15 cellular contexts compared by ENCODE assay signal in the genomic region with DNA sequence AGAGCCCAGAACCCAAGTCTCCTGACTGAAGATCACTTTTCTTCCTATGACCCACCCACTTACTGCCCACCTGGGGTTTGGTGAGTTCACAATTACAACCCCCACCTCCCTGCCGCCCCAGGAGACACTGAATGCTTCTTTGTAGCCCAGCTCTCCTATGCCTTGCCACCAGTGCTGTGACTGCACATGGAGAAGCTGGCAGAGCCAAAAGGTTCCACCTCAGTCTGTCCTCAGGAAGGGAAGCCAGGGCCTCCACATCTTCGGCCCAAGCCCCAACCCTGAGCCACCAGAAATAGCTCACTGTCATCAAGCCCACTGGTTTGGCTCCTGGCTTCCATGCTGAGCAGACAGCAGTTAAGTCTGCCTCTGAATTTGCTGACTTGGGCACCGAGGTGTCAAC. TPM values are rescaled to one million over a fixed set of nuclear protein-coding genes. Genes with fewer than 3 reads are reported as not detected.
DNase-seq lines count a peak whose midpoint lies in the region; ATAC-seq, FAIRE-seq and TF ChIP-seq lines count a peak whose summit lies in the region.
"Had no signal": no experiment of that assay in that cellular context is flagged by ENCODE, and none has a peak within 500 bp of the region (broad histone marks: within the 10 kb centered on the region; RNA-seq: fewer than 3 reads in every experiment).

No MANE protein-coding gene starts in this region.

- no peak for ATAC-seq in gastroesophageal sphincter

- H3K36me3 ChIP-seq in CD4-positive, alpha-beta memory T cell (ENCODE audit: insufficient read depth, low read length): peaks cover 92% of the 10 kb centered on the region
- H3K36me3 ChIP-seq in gastroesophageal sphincter: peaks cover 8 to 100% of the 10 kb centered on the region in 2 donors

- peak overlapping the region in 4 of 7 donors; percentile 31 to 93 (median 78) for H3K27ac Mint-ChIP-seq in CD4-positive, alpha-beta memory T cell
- H3K27ac Mint-ChIP-seq in brain: peak overlapping the region; percentile 50 to 93 (median 78)

- peaks cover 7% of the 10 kb centered on the region for H3K4me1 ChIP-seq in CD4-positive, alpha-beta memory T cell (ENCODE audit: insufficient read depth, low read length)
- H3K4me1 ChIP-seq in gastroesophageal sphincter: peaks cover 0 to 34% (median 6%) of the 10 kb centered on the region in 3 donors

- CTCF ChIA-PET in CD4-positive, alpha-beta memory T cell (lab: Charles Lee; ENCODE audit: partially characterized antibody): interaction anchor here (0.8 to 3.5 kb wide), 6 partner anchors 13 to 128 kb away, joined by 3 to 23 read pairs (median 4); no protein-coding TSS in a partner anchor

- no peaks in the 10 kb centered on the region for H3K27me3 ChIP-seq in CD4-positive, alpha-beta memory T cell (ENCODE audit: insufficient read depth, low read length)
- H3K27me3 ChIP-seq in gastroesophageal sphincter: no peaks in the 10 kb centered on the region
- H3K27me3 ChIP-seq: MG63 had no signal

- POLR2A ChIA-PET in CD4-positive, alpha-beta memory T cell (lab: Charles Lee; ENCODE audit: partially characterized antibody): no interaction called here

- H3K9me3 ChIP-seq in CD4-positive, alpha-beta memory T cell (ENCODE audit: control insufficient read depth in 1 of 2, low read length in 2 of 2): no peaks in the 10 kb centered on the region
- H3K9me3 ChIP-seq in gastroesophageal sphincter: no peaks in the 10 kb centered on the region
- H3K9me3 ChIP-seq: MG63 had no signal

- no peak for FAIRE-seq in GM12892 (lab: Jason Lieb, UNC)

- no peak overlapping the region for H3K4me3 ChIP-seq in CD4-positive, alpha-beta memory T cell (ENCODE audit: low read length in 2 of 2)
- H3K4me3 ChIP-seq in gastroesophageal sphincter: no peak overlapping the region
- H3K4me3 ChIP-seq: MG63, PC-9 had no signal

- peaks cover 73 to 93% of the 10 kb centered on the region in 2 donors for H3K36me3 Mint-ChIP-seq in CD4-positive, alpha-beta memory T cell
- H3K36me3 Mint-ChIP-seq in brain: peaks cover 82% of the 10 kb centered on the region

- no peak for DNase-seq in CD4-positive, alpha-beta memory T cell
- DNase-seq in GM12892 (ENCODE audit: insufficient read length) (no peak), mesenteric fat pad (ENCODE audit: low spot score) (peak; percentile 62), hippocampal formation (lab: John Stamatoyannopoulos, UW) (no peak), COR-L47 (lab: John Stamatoyannopoulos, UW) (no peak), NCI-H510A (lab: John Stamatoyannopoulos, UW) (no peak)
- DNase-seq: effector memory CD4-positive, alpha-beta T cell; MG63; NCI-H2029; PC-9; stimulated activated naive CD4-positive, alpha-beta T cell treated with Interleukin-2 at 50 U/mL for 16 hours had no signal

- no peaks in the 10 kb centered on the region for H3K27me3 Mint-ChIP-seq in CD4-positive, alpha-beta memory T cell
- H3K27me3 Mint-ChIP-seq in brain: no peaks in the 10 kb centered on the region

- WGBS in gastroesophageal sphincter (ENCODE audit: low coverage in 1 of 2), 2 donors: 60 to 100% methylated on average over 1 of the region's 3 CpGs

- no peak overlapping the region for H3K27ac ChIP-seq in CD4-positive, alpha-beta memory T cell (ENCODE audit: low read depth, low read length)
- peak overlapping the region in 2 of 4 donors; percentile 29 to 41 for H3K27ac ChIP-seq in gastroesophageal sphincter
- H3K27ac ChIP-seq: PC-9 had no signal

- no peak for TF ChIP-seq EP300 in gastroesophageal sphincter (IDR thresholded peaks at IDR 0.05)

- peak overlapping the region in 1 of 8 donors; percentile 13 for H3K4me3 Mint-ChIP-seq in CD4-positive, alpha-beta memory T cell
- H3K4me3 Mint-ChIP-seq in brain: no peak overlapping the region

- TF ChIP-seq CTCF in brain (conservative IDR thresholded peaks at IDR 0.05): no peak
- no peak for TF ChIP-seq CTCF in gastroesophageal sphincter (IDR thresholded peaks at IDR 0.05)

- H3K9me3 Mint-ChIP-seq in CD4-positive, alpha-beta memory T cell: peaks cover 0 to 4% (median 0%) of the 10 kb centered on the region in 8 donors
- H3K9me3 Mint-ChIP-seq in brain: no peaks in the 10 kb centered on the region

- H3K4me1 Mint-ChIP-seq in CD4-positive, alpha-beta memory T cell: peaks cover 11 to 37% (median 22%) of the 10 kb centered on the region in 4 donors
- H3K4me1 Mint-ChIP-seq in brain: peaks cover 62% of the 10 kb centered on the region

- intact Hi-C loops in CD4-positive, alpha-beta memory T cell (cut with micrococcal nuclease): no loop called here

- TF ChIP-seq POLR2A in GM12892 (IDR thresholded peaks at IDR 0.05; ENCODE audit: low read depth, low read length) (0 out of 2 replicates have a peak, but pooled peaks have one; percentile 30), gastroesophageal sphincter (IDR thresholded peaks at IDR 0.05) (no peak)

RNA-seq across cellular contexts. Expression of gene OTUB2, which starts 25.6 kb away (rescaled TPM):
- under 1 TPM; 0.42 to 0.67 TPM for total RNA-seq in CD4-positive, alpha-beta memory T cell
- polyA plus RNA-seq in CD4-positive, alpha-beta memory T cell: 1 to 10 TPM in 1 of 2 donors, under 1 TPM in 1; 0.19 to 1.1 TPM
- polyA plus RNA-seq in GM12892 (2012; ENCODE audit: missing spikeins): 0.57 TPM
- 1.5 TPM for polyA plus RNA-seq in brain (ENCODE audit: insufficient read depth, low read depth, low replicate concordance)
- total RNA-seq in mesenteric fat pad: 1.2 TPM
- under 1 TPM; 0.16 to 0.84 (median 0.65) TPM for total RNA-seq in gastroesophageal sphincter

RNA-seq across cellular contexts. Expression of gene DDX24, which starts 29.2 kb away (rescaled TPM):
- 100 to 1,000 TPM; 313 to 322 TPM for total RNA-seq in CD4-positive, alpha-beta memory T cell
- polyA plus RNA-seq in CD4-positive, alpha-beta memory T cell: 100 to 1,000 TPM; 135 to 307 TPM
- polyA plus RNA-seq in GM12892 (2012; ENCODE audit: missing spikeins): 147 TPM
- 426 TPM for polyA plus RNA-seq in brain (ENCODE audit: insufficient read depth, low read depth, low replicate concordance)
- total RNA-seq in mesenteric fat pad: 198 TPM
- 100 to 1,000 TPM; 182 to 252 (median 201) TPM for total RNA-seq in gastroesophageal sphincter

RNA-seq across cellular contexts. Expression of gene IFI27L1, which starts 29.3 kb away (rescaled TPM):
- total RNA-seq in CD4-positive, alpha-beta memory T cell: 1 to 10 TPM; 7.4 to 7.9 TPM
- 1 to 10 TPM; 6.3 to 8.5 TPM for polyA plus RNA-seq in CD4-positive, alpha-beta memory T cell
- polyA plus RNA-seq in GM12892 (2012; ENCODE audit: missing spikeins): 25.2 TPM
- 81.3 TPM for polyA plus RNA-seq in brain (ENCODE audit: insufficient read depth, low read depth, low replicate concordance)
- total RNA-seq in mesenteric fat pad (19.6 TPM), gastroesophageal sphincter (1 to 10 TPM; 3.4 to 9.3 (median 7.4) TPM)

RNA-seq across cellular contexts. Expression of gene CCDC197, which starts 54.7 kb away (rescaled TPM):
- not detected for total RNA-seq in CD4-positive, alpha-beta memory T cell
- polyA plus RNA-seq in CD4-positive, alpha-beta memory T cell: not detected
- not detected for polyA plus RNA-seq in GM12892 (2012; ENCODE audit: missing spikeins)
- polyA plus RNA-seq in brain (ENCODE audit: insufficient read depth, low read depth, low replicate concordance): not detected
- not detected for total RNA-seq in mesenteric fat pad
- total RNA-seq in gastroesophageal sphincter: not detected
- total RNA-seq: mammary epithelial cell, PC-9 had no signal
- polyA plus RNA-seq: BJ, mammary epithelial cell had no signal

RNA-seq across cellular contexts. Expression of gene IFI27, which starts 58.8 kb away (rescaled TPM):
- 1 to 10 TPM in 1 of 2 experiments, under 1 TPM in 1; 0.87 to 1.5 TPM for total RNA-seq in CD4-positive, alpha-beta memory T cell
- 10 to 100 TPM; 15.9 to 24.0 TPM for polyA plus RNA-seq in CD4-positive, alpha-beta memory T cell
- 3.1 TPM for polyA plus RNA-seq in GM12892 (2012; ENCODE audit: missing spikeins)
- 159 TPM for polyA plus RNA-seq in brain (ENCODE audit: insufficient read depth, low read depth, low replicate concordance)
- total RNA-seq in mesenteric fat pad (495 TPM), gastroesophageal sphincter (100 to 1,000 TPM in 3 of 4 donors, 10 to 100 TPM in 1; 61.2 to 247 (median 175) TPM)
